In the genomic region with DNA sequence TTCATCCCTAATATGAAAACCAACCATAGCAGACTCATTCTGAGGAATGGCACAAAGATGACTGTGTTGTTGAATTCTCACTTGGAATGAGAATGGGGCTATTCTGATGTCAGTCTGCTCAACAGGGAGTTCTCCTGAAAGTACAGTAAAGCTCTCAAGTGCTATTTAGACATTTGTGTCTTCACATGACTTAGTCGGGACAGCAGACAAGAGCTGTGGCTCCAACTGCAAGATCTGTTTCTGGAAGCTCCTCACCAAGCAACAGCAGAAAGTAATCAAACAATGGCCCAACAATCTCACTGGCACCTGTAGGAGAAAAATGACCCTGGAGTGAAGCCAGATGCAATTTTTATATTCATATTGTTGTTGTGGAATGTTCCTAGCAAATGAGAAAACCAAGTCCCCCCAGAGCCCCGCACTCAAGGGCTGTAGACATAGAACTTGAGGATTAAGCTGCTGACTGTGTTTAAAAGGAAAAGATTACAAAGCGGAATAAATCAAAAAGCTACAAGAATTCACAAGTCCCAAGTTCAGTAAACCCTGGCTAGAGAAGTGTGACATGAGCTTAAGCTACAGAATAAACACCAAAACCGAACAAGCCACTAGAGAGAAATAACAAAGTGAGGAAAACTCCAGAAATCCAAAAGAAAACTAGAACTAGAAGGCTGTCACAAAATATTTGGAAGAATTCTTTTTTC, we compare ENCODE assay signal across 21 cellular contexts.
A peak's percentile ranks its signal among the peaks of the same experiment; 100 is the strongest.
DNase-seq lines count a peak whose midpoint lies in the region; ATAC-seq and TF ChIP-seq lines count a peak whose summit lies in the region.
"Had no signal": no experiment of that assay in that cellular context is flagged by ENCODE, and none has a peak within 500 bp of the region (broad histone marks: within the 10 kb centered on the region; RNA-seq: fewer than 3 reads in every experiment).

No MANE protein-coding gene starts in this region.

- ATAC-seq in mucosa of descending colon (peak; percentile 40), left lung (no peak)
- no peak for ATAC-seq in naive thymus-derived CD8-positive, alpha-beta T cell
- ATAC-seq: Panc1 had no signal

- DNase-seq in endodermal cell (no peak), left ventricle myocardium inferior (no peak), mucosa of descending colon (no peak), smooth muscle cell (lab: John Stamatoyannopoulos, UW; ENCODE audit: unreplicated experiment) (no peak), spleen (no peak), lower leg skin (ENCODE audit: low spot score in 2 of 2) (no peak), left lung (no peak)
- DNase-seq in naive thymus-derived CD8-positive, alpha-beta T cell = no peak
- DNase-seq: BE2C, EL, H7, MV-4-11, NCI-H1694, NCI-H2081, NCI-H2171, NCI-H345, NCI-H524 treated with DMSO at 0.1 percent for 48 hours, NCI-H82 had no signal

- no peaks in the 10 kb centered on the region for H3K9me3 Mint-ChIP-seq in endodermal cell
- H3K9me3 Mint-ChIP-seq in naive thymus-derived CD8-positive, alpha-beta T cell = peaks cover 0 to 3% (median 0%) of the 10 kb centered on the region in 9 donors
- H3K9me3 Mint-ChIP-seq: HFFc6, IgD-negative memory B cell had no signal

- no peaks in the 10 kb centered on the region for H3K79me2 ChIP-seq in smooth muscle cell (ENCODE audit: low read depth)

- POLR2A ChIA-PET in naive thymus-derived CD8-positive, alpha-beta T cell (lab: Charles Lee) = no interaction called here

- H3K27me3 ChIP-seq in endodermal cell (ENCODE audit: control insufficient read depth, insufficient read depth, low read length, poor library complexity, severe bottlenecking) (no peaks in the 10 kb centered on the region), left ventricle myocardium inferior (ENCODE audit: low read depth) (no peaks in the 10 kb centered on the region), smooth muscle cell (ENCODE audit: low read depth) (no peaks in the 10 kb centered on the region), spleen (replicated peaks in 1 of 7) (no peaks in the 10 kb centered on the region), left lung (no peaks in the 10 kb centered on the region)
- H3K27me3 ChIP-seq: BE2C had no signal

- H3K4me2 ChIP-seq in smooth muscle cell = peak overlapping the region; percentile 73

- 87 to 100% methylated on average over 2 to 4 of the region's 4 CpGs for WGBS in endodermal cell (ENCODE audit: insufficient coverage in 1 of 2, insufficient read length in 1 of 2), 2 experiments
- WGBS in smooth muscle cell (ENCODE audit: low lambda C conversion rate) = 32% methylated on average over 4 of the region's 4 CpGs
- 70 to 79% (median 75%) methylated on average over 4 of the region's 4 CpGs for WGBS in spleen, 5 donors
- WGBS in lower leg skin, 2 donors = 55 to 57% methylated on average over 4 of the region's 4 CpGs

- no peak overlapping the region for H3K4me3 ChIP-seq in endodermal cell (ENCODE audit: low read length)
- H3K4me3 ChIP-seq in left ventricle myocardium inferior = no peak overlapping the region
- no peak overlapping the region for H3K4me3 ChIP-seq in mucosa of descending colon
- no peak overlapping the region for H3K4me3 ChIP-seq in smooth muscle cell
- H3K4me3 ChIP-seq in spleen = no peak overlapping the region
- H3K4me3 ChIP-seq in lower leg skin (ENCODE audit: low read depth, poor library complexity, severe bottlenecking) = no peak overlapping the region
- no peak overlapping the region for H3K4me3 ChIP-seq in left lung

- H3K36me3 ChIP-seq in endodermal cell (ENCODE audit: control insufficient read depth, insufficient read depth, low read length) (no peaks in the 10 kb centered on the region), left ventricle myocardium inferior (no peaks in the 10 kb centered on the region), mucosa of descending colon (ENCODE audit: low read depth) (no peaks in the 10 kb centered on the region), smooth muscle cell (ENCODE audit: low read depth) (no peaks in the 10 kb centered on the region), spleen (no peaks in the 10 kb centered on the region), left lung (no peaks in the 10 kb centered on the region)
- H3K36me3 ChIP-seq: BE2C had no signal

- H3K4me3 Mint-ChIP-seq in endodermal cell = no peak overlapping the region
- H3K4me3 Mint-ChIP-seq in naive thymus-derived CD8-positive, alpha-beta T cell = no peak overlapping the region
- H3K4me3 Mint-ChIP-seq: HFFc6, IgD-negative memory B cell had no signal

- H3K27ac ChIP-seq in endodermal cell (ENCODE audit: low read depth, low read length) (no peak overlapping the region), left ventricle myocardium inferior (replicated peaks) (peak overlapping the region; percentile 75), smooth muscle cell (ENCODE audit: low read depth) (peak overlapping the region; percentile 61), spleen (no peak overlapping the region), left lung (no peak overlapping the region)

- no peaks in the 10 kb centered on the region for H3K27me3 Mint-ChIP-seq in endodermal cell (ENCODE audit: insufficient read depth)
- H3K27me3 Mint-ChIP-seq in naive thymus-derived CD8-positive, alpha-beta T cell = peaks cover 0 to 5% (median 4%) of the 10 kb centered on the region in 5 donors
- H3K27me3 Mint-ChIP-seq: IgD-negative memory B cell had no signal

- H3K4me1 ChIP-seq in endodermal cell (ENCODE audit: control insufficient read depth, insufficient read depth, low read length) = no peaks in the 10 kb centered on the region
- peaks cover 13% of the 10 kb centered on the region for H3K4me1 ChIP-seq in left ventricle myocardium inferior
- no peaks in the 10 kb centered on the region for H3K4me1 ChIP-seq in mucosa of descending colon (ENCODE audit: low read depth)
- H3K4me1 ChIP-seq in smooth muscle cell (ENCODE audit: low read depth) = no peaks in the 10 kb centered on the region
- no peaks in the 10 kb centered on the region for H3K4me1 ChIP-seq in spleen
- H3K4me1 ChIP-seq in left lung = no peaks in the 10 kb centered on the region
- H3K4me1 ChIP-seq: BE2C had no signal

- H3K9ac ChIP-seq in endodermal cell (ENCODE audit: extremely low read depth, low read length, poor library complexity, severe bottlenecking) = no peak overlapping the region
- no peak overlapping the region for H3K9ac ChIP-seq in smooth muscle cell (ENCODE audit: low read depth)

- peaks cover 5% of the 10 kb centered on the region for H3F3A ChIP-seq in smooth muscle cell (ENCODE audit: low read depth)

- no peaks in the 10 kb centered on the region for H3K36me3 Mint-ChIP-seq in endodermal cell (ENCODE audit: low read depth)
- no peaks in the 10 kb centered on the region for H3K36me3 Mint-ChIP-seq in naive thymus-derived CD8-positive, alpha-beta T cell
- H3K36me3 Mint-ChIP-seq: IgD-negative memory B cell had no signal

- H3K9me3 ChIP-seq in endodermal cell (ENCODE audit: control insufficient read depth, low read length) (no peaks in the 10 kb centered on the region), left ventricle myocardium inferior (replicated peaks) (no peaks in the 10 kb centered on the region), mucosa of descending colon (peaks cover 14% of the 10 kb centered on the region), smooth muscle cell (replicated peaks; ENCODE audit: low read depth) (no peaks in the 10 kb centered on the region), spleen (no peaks in the 10 kb centered on the region), left lung (no peaks in the 10 kb centered on the region)
- H3K9me3 ChIP-seq: BE2C had no signal

- peak overlapping the region; percentile 69 for H3K27ac Mint-ChIP-seq in endodermal cell
- H3K27ac Mint-ChIP-seq in naive thymus-derived CD8-positive, alpha-beta T cell = no peak overlapping the region
- H3K27ac Mint-ChIP-seq: HFFc6, IgD-negative memory B cell had no signal

- no peak for TF ChIP-seq CTCF in endodermal cell (conservative IDR thresholded peaks at IDR 0.05)
- TF ChIP-seq CTCF in left ventricle myocardium inferior (IDR thresholded peaks at IDR 0.05; ENCODE audit: borderline replicate concordance) = no peak
- no peak for TF ChIP-seq CTCF in mucosa of descending colon (IDR thresholded peaks at IDR 0.05)
- TF ChIP-seq CTCF in smooth muscle cell (IDR thresholded peaks at IDR 0.05; ENCODE audit: borderline replicate concordance, insufficient read depth, poor library complexity, severe bottlenecking) = no peak
- TF ChIP-seq CTCF in spleen (IDR thresholded peaks at IDR 0.05 in 8 of 11, conservative IDR thresholded peaks at IDR 0.05 in 3 of 11) = no peak
- no peak for TF ChIP-seq CTCF in lower leg skin (IDR thresholded peaks at IDR 0.05)
- no peak for TF ChIP-seq CTCF in left lung (IDR thresholded peaks at IDR 0.05)

- peak overlapping the region; percentile 19 for H2AFZ ChIP-seq in smooth muscle cell (ENCODE audit: low read depth)

- peaks cover 11% of the 10 kb centered on the region for H3K4me1 Mint-ChIP-seq in endodermal cell
- H3K4me1 Mint-ChIP-seq in naive thymus-derived CD8-positive, alpha-beta T cell = no peaks in the 10 kb centered on the region
- H3K4me1 Mint-ChIP-seq: IgD-negative memory B cell had no signal

- no peaks in the 10 kb centered on the region for H4K20me1 ChIP-seq in smooth muscle cell (ENCODE audit: low read depth)

- TF ChIP-seq POLR2A in spleen (IDR thresholded peaks at IDR 0.05) (no peak), lower leg skin (IDR thresholded peaks at IDR 0.05) (no peak)

- intact Hi-C loops in left ventricle myocardium inferior (cut with micrococcal nuclease) (no loop called here), mucosa of descending colon (cut with DNase I, micrococcal nuclease) (no loop called here), spleen (cut with DNase I; ENCODE audit: low total_unique reads) (no loop called here), lower leg skin (cut with DNase I; ENCODE audit: low total_unique reads) (no loop called here), left lung (cut with DNase I) (no loop called here)

Comparison
In these comparisons a context has a peak if more than half of its experiments do, and no peak if none do; other contexts are left out.
1. H3K27ac ChIP-seq: peak in left ventricle myocardium inferior (single experiment) and smooth muscle cell (single experiment); none in endodermal cell (single experiment), spleen (0 of 8) and left lung (0 of 2).